Comparison of ENCODE assay signal across 10 cellular contexts in genomic region chr2:237699870-237700582, GRCh38.
DNase-seq lines count a peak whose midpoint lies in the region; ATAC-seq and TF ChIP-seq lines count a peak whose summit lies in the region.
"Had no signal": no experiment of that assay in that cellular context is flagged by ENCODE, and none has a peak within 500 bp of the region (broad histone marks: within the 10 kb centered on the region; RNA-seq: fewer than 3 reads in every experiment).

No MANE protein-coding gene starts in this region.

- peaks cover 3 to 47% (median 15%) of the 10 kb centered on the region in 4 donors for H3K4me1 ChIP-seq in liver (ENCODE audit: control insufficient read depth in 4 of 4, insufficient read depth in 4 of 4, low read length in 3 of 4)
- H3K4me1 ChIP-seq in stomach smooth muscle (ENCODE audit: control insufficient read depth, insufficient read depth, low read length) = peaks cover 94% of the 10 kb centered on the region

- H3K27ac ChIP-seq in liver (ENCODE audit: low read depth in 1 of 2, low read length in 2 of 2) (peak overlapping the region; percentile 19 to 29), stomach smooth muscle (ENCODE audit: low read length) (peak overlapping the region; percentile 95)

- H3K27me3 ChIP-seq in liver (ENCODE audit: control insufficient read depth in 4 of 4, insufficient read depth in 4 of 4, low read length in 3 of 4) (no peaks in the 10 kb centered on the region), stomach smooth muscle (ENCODE audit: control insufficient read depth in 1 of 2, insufficient read depth in 2 of 2, low read length in 2 of 2) (no peaks in the 10 kb centered on the region)

- H3K4me3 Mint-ChIP-seq in activated T-cell treated with anti-CD3 and anti-CD28 coated beads, Interleukin-2, amount 50 U/mL, for 4 hours = peak overlapping the region; percentile 79
- H3K4me3 Mint-ChIP-seq in activated T-helper 2 cell treated with anti-CD3 and anti-CD28 coated beads, Interferon-gamma antibody, Interleukin-2, Interleukin-4, amounts not matched to agents 10 μg/mL and 5 μg/mL and 100 μg/mL, durations not matched to agents 14 hours and 24 hours and 36 hours (ENCODE audit: low read depth) = peak overlapping the region; percentile 80

- ATAC-seq in activated T-cell treated with anti-CD3 and anti-CD28 coated beads, Interleukin-2, amount 50 U/mL, for 4 hours = no peak
- ATAC-seq in HG03045 (IDR thresholded peaks at IDR 0.05; ENCODE audit: unreplicated experiment) = no peak

- no peak for DNase-seq in activated T-cell treated with anti-CD3 and anti-CD28 coated beads, Interleukin-2, amount 50 U/mL, for 4 hours
- no peak for DNase-seq in activated T-cell treated with anti-CD3 and anti-CD28 coated beads, Interleukin-2, amount 50 U/mL, for 48 hours
- no peak for DNase-seq in activated T-helper 2 cell treated with anti-CD3 and anti-CD28 coated beads, Interferon-gamma antibody, Interleukin-2, Interleukin-4, amounts not matched to agents 10 μg/mL and 5 μg/mL and 100 μg/mL, durations not matched to agents 14 hours and 24 hours and 36 hours (ENCODE audit: low spot score)
- DNase-seq in stimulated activated CD4-positive, alpha-beta T cell treated with anti-CD3 and anti-CD28 coated beads, Interleukin-4, amount 100 ng/mL, for 24 hours = no peak
- DNase-seq in NCI-H1417 treated with DMSO at 0.1 percent for 48 hours (lab: John Stamatoyannopoulos, UW) = no peak
- DNase-seq: NCI-H510A, small intestine had no signal

- peak overlapping the region; percentile 96 for H3K27ac Mint-ChIP-seq in activated T-helper 2 cell treated with anti-CD3 and anti-CD28 coated beads, Interferon-gamma antibody, Interleukin-2, Interleukin-4, amounts not matched to agents 10 μg/mL and 5 μg/mL and 100 μg/mL, durations not matched to agents 14 hours and 24 hours and 36 hours

- H3K36me3 Mint-ChIP-seq in activated T-cell treated with anti-CD3 and anti-CD28 coated beads, Interleukin-2, amount 50 U/mL, for 4 hours (ENCODE audit: insufficient read depth) = peaks cover 6% of the 10 kb centered on the region
- H3K36me3 Mint-ChIP-seq in activated T-helper 2 cell treated with anti-CD3 and anti-CD28 coated beads, Interferon-gamma antibody, Interleukin-2, Interleukin-4, amounts not matched to agents 10 μg/mL and 5 μg/mL and 100 μg/mL, durations not matched to agents 14 hours and 24 hours and 36 hours (ENCODE audit: low read depth) = peaks cover 57% of the 10 kb centered on the region

- H3K9me3 ChIP-seq in liver (ENCODE audit: control insufficient read depth in 4 of 4, low read length in 3 of 4) = no peaks in the 10 kb centered on the region
- no peaks in the 10 kb centered on the region for H3K9me3 ChIP-seq in stomach smooth muscle (ENCODE audit: control insufficient read depth in 2 of 2, low read length in 2 of 2)

- H3K36me3 ChIP-seq in liver (ENCODE audit: control insufficient read depth in 4 of 4, insufficient read depth in 3 of 4, low read depth in 1 of 4, low read length in 3 of 4) (no peaks in the 10 kb centered on the region), stomach smooth muscle (ENCODE audit: control insufficient read depth in 2 of 2, insufficient read depth in 2 of 2, low read length in 2 of 2) (no peaks in the 10 kb centered on the region)

- H3K9ac ChIP-seq in liver (ENCODE audit: low read depth in 1 of 2, low read length in 2 of 2) (peak overlapping the region in 1 of 2 donors; percentile 19), stomach smooth muscle (ENCODE audit: low read length in 2 of 2) (peak overlapping the region; percentile 53 to 58)

- peaks cover 97% of the 10 kb centered on the region for H3K4me1 Mint-ChIP-seq in activated T-cell treated with anti-CD3 and anti-CD28 coated beads, Interleukin-2, amount 50 U/mL, for 4 hours (ENCODE audit: low read depth)
- H3K4me1 Mint-ChIP-seq in activated T-helper 2 cell treated with anti-CD3 and anti-CD28 coated beads, Interferon-gamma antibody, Interleukin-2, Interleukin-4, amounts not matched to agents 10 μg/mL and 5 μg/mL and 100 μg/mL, durations not matched to agents 14 hours and 24 hours and 36 hours (ENCODE audit: low read depth) = peaks cover 88% of the 10 kb centered on the region

- H3K4me3 ChIP-seq in liver (ENCODE audit: low read depth in 1 of 3, low read length in 3 of 3) (no peak overlapping the region), stomach smooth muscle (ENCODE audit: low read length in 2 of 2) (peak overlapping the region; percentile 0 to 52)

- no peak for TF ChIP-seq RAD21 in liver (IDR thresholded peaks at IDR 0.05)

- no peak for TF ChIP-seq CTCF in liver (IDR thresholded peaks at IDR 0.05; ENCODE audit: low read depth, low read length, missing input control)

- WGBS in liver = 86% methylated on average over 21 of the region's 21 CpGs

- intact Hi-C loops in activated T-helper 2 cell treated with anti-CD3 and anti-CD28 coated beads, Interferon-gamma antibody, Interleukin-2, Interleukin-4, amounts not matched to agents 10 μg/mL and 5 μg/mL and 100 μg/mL, durations not matched to agents 14 hours and 24 hours and 36 hours (cut with micrococcal nuclease) = loop anchor here (1.0 to 5.0 kb wide), 7 partner anchors 8 to 362 kb away; partner anchors contain the start of genes SCLY and UBE2F

- no peaks in the 10 kb centered on the region for H3K9me3 Mint-ChIP-seq in activated T-cell treated with anti-CD3 and anti-CD28 coated beads, Interleukin-2, amount 50 U/mL, for 4 hours
- H3K9me3 Mint-ChIP-seq in activated T-helper 2 cell treated with anti-CD3 and anti-CD28 coated beads, Interferon-gamma antibody, Interleukin-2, Interleukin-4, amounts not matched to agents 10 μg/mL and 5 μg/mL and 100 μg/mL, durations not matched to agents 14 hours and 24 hours and 36 hours = no peaks in the 10 kb centered on the region

- no peaks in the 10 kb centered on the region for H3K27me3 Mint-ChIP-seq in activated T-cell treated with anti-CD3 and anti-CD28 coated beads, Interleukin-2, amount 50 U/mL, for 4 hours (ENCODE audit: low read depth)
- H3K27me3 Mint-ChIP-seq in activated T-helper 2 cell treated with anti-CD3 and anti-CD28 coated beads, Interferon-gamma antibody, Interleukin-2, Interleukin-4, amounts not matched to agents 10 μg/mL and 5 μg/mL and 100 μg/mL, durations not matched to agents 14 hours and 24 hours and 36 hours (ENCODE audit: low read depth) = no peaks in the 10 kb centered on the region

TF ChIP-seq in liver, 16 proteins besides CTCF, POLR2A, EP300 and RAD21:
- no peak for TF ChIP-seq ATF3 (IDR thresholded peaks at IDR 0.05)
- no peak for TF ChIP-seq SP1 (IDR thresholded peaks at IDR 0.05)
- no peak for TF ChIP-seq MAX (IDR thresholded peaks at IDR 0.05)
- no peak for TF ChIP-seq HNF4A (conservative IDR thresholded peaks at IDR 0.05)
- no peak for TF ChIP-seq FOXA1 (IDR thresholded peaks at IDR 0.05)
- TF ChIP-seq REST (IDR thresholded peaks at IDR 0.05) = no peak
- TF ChIP-seq YY1 (IDR thresholded peaks at IDR 0.05) = no peak
- TF ChIP-seq GABPA (IDR thresholded peaks at IDR 0.05 in 1 of 2, conservative IDR thresholded peaks at IDR 0.05 in 1 of 2) = no peak
- TF ChIP-seq FOXA2 (IDR thresholded peaks at IDR 0.05) = no peak
- TF ChIP-seq TAF1 (conservative IDR thresholded peaks at IDR 0.05) = no peak
- TF ChIP-seq JUND (IDR thresholded peaks at IDR 0.05) = no peak
- no peak for TF ChIP-seq RXRA (IDR thresholded peaks at IDR 0.05)

Comparison
In these comparisons a context has a peak if more than half of its experiments do, and no peak if none do; other contexts are left out.
1. H3K4me3 ChIP-seq: peak in stomach smooth muscle (2 of 2); none in liver (0 of 3).